Comparison of ENCODE assay signal across 8 cellular contexts in genomic region chr11:61587951-61588695, GRCh38. TPM values are rescaled to one million over a fixed set of nuclear protein-coding genes. Genes with fewer than 3 reads are reported as not detected.
DNase-seq lines count a peak whose midpoint lies in the region; ATAC-seq, FAIRE-seq and TF ChIP-seq lines count a peak whose summit lies in the region.

No MANE protein-coding gene starts in this region.

- H3K36me3 ChIP-seq in Peyer's patch (no peaks in the 10 kb centered on the region), cardiac muscle cell (no peaks in the 10 kb centered on the region), sigmoid colon (no peaks in the 10 kb centered on the region), aorta (ENCODE audit: control insufficient read depth in 1 of 2, insufficient read depth in 2 of 2, low read length in 1 of 2) (no peaks in the 10 kb centered on the region)

- no peak for TF ChIP-seq EP300 in sigmoid colon (IDR thresholded peaks at IDR 0.05)

- no peak for FAIRE-seq in HTR-8/SVneo (lab: Jason Lieb, UNC)

- H3K4me3 ChIP-seq in Peyer's patch: peak overlapping the region; percentile 24 to 56 (median 36)
- H3K4me3 ChIP-seq in cardiac muscle cell: peak overlapping the region; percentile 20
- peak overlapping the region; percentile 34 to 50 (median 48) for H3K4me3 ChIP-seq in sigmoid colon
- H3K4me3 ChIP-seq in aorta (ENCODE audit: low read length in 2 of 2): peak overlapping the region; percentile 15 to 18

- H3K27me3 ChIP-seq in Peyer's patch (no peaks in the 10 kb centered on the region), cardiac muscle cell (peaks cover 24% of the 10 kb centered on the region), sigmoid colon (peaks cover 0 to 7% (median 0%) of the 10 kb centered on the region in 3 donors), aorta (ENCODE audit: control insufficient read depth in 1 of 2, insufficient read depth in 2 of 2, low read length in 1 of 2) (no peaks in the 10 kb centered on the region)

- TF ChIP-seq CTCF in GM20000 (IDR thresholded peaks at IDR 0.05; ENCODE audit: extremely low read depth, missing control alignments) (no peak), Peyer's patch (IDR thresholded peaks at IDR 0.05) (peak in 4 of 6 experiments; percentile 7 to 22 (median 10)), cardiac muscle cell (IDR thresholded peaks at IDR 0.05; ENCODE audit: low read depth, low read length) (peak; percentile 31), sigmoid colon (IDR thresholded peaks at IDR 0.05) (peak in 1 of 4 experiments; percentile 20)

- peak in 1 of 2 donors; percentile 21 for TF ChIP-seq POLR2A in Peyer's patch (IDR thresholded peaks at IDR 0.05)
- peak in 1 of 2 donors; percentile 21 for TF ChIP-seq POLR2A in sigmoid colon (IDR thresholded peaks at IDR 0.05)

- H3K9me3 ChIP-seq in Peyer's patch (no peaks in the 10 kb centered on the region), cardiac muscle cell (ENCODE audit: low read depth) (no peaks in the 10 kb centered on the region), sigmoid colon (no peaks in the 10 kb centered on the region), aorta (ENCODE audit: control insufficient read depth, low read length) (no peaks in the 10 kb centered on the region)

- peak overlapping the region in 3 of 4 donors; percentile 4 to 48 (median 36) for H3K27ac ChIP-seq in Peyer's patch
- no peak overlapping the region for H3K27ac ChIP-seq in cardiac muscle cell
- H3K27ac ChIP-seq in sigmoid colon: peak overlapping the region; percentile 11 to 62 (median 40)
- H3K27ac ChIP-seq in aorta (ENCODE audit: low read depth in 1 of 2, low read length in 2 of 2): no peak overlapping the region

- WGBS in sigmoid colon, 2 donors: 3 to 5% methylated on average over 29 of the region's 29 CpGs
- 3 to 7% methylated on average over 27 to 29 of the region's 29 CpGs for whole genome bisulfite sequencing in aorta, 2 donors

- intact Hi-C loops in sigmoid colon (cut with DNase I): no loop called here
- intact Hi-C loops in aorta (cut with DNase I): no loop called here

- ATAC-seq in aorta (ENCODE audit: low FRiP score): peak; percentile 24
- ATAC-seq in HG02938 (IDR thresholded peaks at IDR 0.05; ENCODE audit: unreplicated experiment): no peak

- DNase-seq in GM20000 (ENCODE audit: low spot score) (peak; percentile 63), Peyer's patch (peak; percentile 51 to 85 (median 80)), cardiac muscle cell (ENCODE audit: low read depth in 1 of 2, low spot score in 1 of 2) (peak in 1 of 2 donors; percentile 33), sigmoid colon (peak; percentile 81), aorta (peak in 1 of 2 donors; percentile 82), HTR-8/SVneo (ENCODE audit: insufficient read length, low spot score) (no peak)
- peak; percentile 74 for DNase-seq in activated naive CD4-positive, alpha-beta T cell treated with Interleukin-2 at 50 U/mL for 16 hours

- H3K4me1 ChIP-seq in Peyer's patch: peaks cover 0 to 20% (median 2%) of the 10 kb centered on the region in 4 donors
- peaks cover 10% of the 10 kb centered on the region for H3K4me1 ChIP-seq in cardiac muscle cell (ENCODE audit: low read depth)
- peaks cover 0 to 21% (median 20%) of the 10 kb centered on the region in 4 donors for H3K4me1 ChIP-seq in sigmoid colon
- H3K4me1 ChIP-seq in aorta (ENCODE audit: control insufficient read depth in 1 of 2, insufficient read depth in 2 of 2, low read length in 2 of 2): no peaks in the 10 kb centered on the region

RNA-seq across cellular contexts. Expression of gene SYT7, which starts 7.2 kb away (rescaled TPM):
- 10 to 100 TPM in 3 of 4 donors, 1 to 10 TPM in 1; 5.8 to 18.2 (median 12.2) TPM for total RNA-seq in Peyer's patch
- 8.7 and 12.1 TPM in 2 replicates for total RNA-seq in cardiac muscle cell
- polyA plus RNA-seq in cardiac muscle cell: 6.3 and 7.5 TPM in 2 replicates
- total RNA-seq in sigmoid colon: 1 to 10 TPM in 3 of 4 donors, under 1 TPM in 1; 0.66 to 3.6 (median 1.6) TPM
- polyA plus RNA-seq in sigmoid colon: 1 to 10 TPM; 4.2 to 8.4 (median 6.6) TPM
- 1 to 10 TPM; 1.0 to 2.3 TPM for total RNA-seq in aorta
- under 1 TPM; 0.20 to 0.88 TPM for polyA plus RNA-seq in aorta

Comparison
In these comparisons a context has a peak if more than half of its experiments do, and no peak if none do; other contexts are left out.
1. H3K27ac ChIP-seq: peak in Peyer's patch (3 of 4) and sigmoid colon (4 of 4); none in cardiac muscle cell (single experiment) and aorta (0 of 2).
2. Peak in every context shown above with its lines, with median percentiles within 50 percentile points of each other: H3K4me3 ChIP-seq.